9 cellular contexts compared by ENCODE assay signal in genomic region chr3:42780892-42781700, GRCh38. TPM values are rescaled to one million over a fixed set of nuclear protein-coding genes. Genes with fewer than 3 reads are reported as not detected.
A peak's percentile ranks its signal among the peaks of the same experiment; 100 is the strongest.
DNase-seq lines count a peak whose midpoint lies in the region; ATAC-seq and TF ChIP-seq lines count a peak whose summit lies in the region.
"Had no signal": no experiment of that assay in that cellular context is flagged by ENCODE, and none has a peak within 500 bp of the region (broad histone marks: within the 10 kb centered on the region; RNA-seq: fewer than 3 reads in every experiment).

No MANE protein-coding gene starts in this region.

- H3K36me3 ChIP-seq in fibroblast of lung (ENCODE audit: control insufficient read depth, insufficient read depth, low read length) (no peaks in the 10 kb centered on the region), neural cell (ENCODE audit: insufficient read depth, low read length) (peaks cover 6% of the 10 kb centered on the region)

- peaks cover 6% of the 10 kb centered on the region for H3K4me1 ChIP-seq in fibroblast of lung (ENCODE audit: control insufficient read depth, extremely low read depth, insufficient read depth, low read length)

- peak; percentile 69 for TF ChIP-seq CTCF in fibroblast of lung (conservative IDR thresholded peaks at IDR 0.05 in 1 of 2, IDR thresholded peaks at IDR 0.05 in 1 of 2; ENCODE audit: low read depth in 1 of 2, low read length in 2 of 2)
- peak; percentile 85 for TF ChIP-seq CTCF in neural cell (IDR thresholded peaks at IDR 0.05; ENCODE audit: poor library complexity, severe bottlenecking)

- peak; percentile 82 for ATAC-seq in GM21529 (IDR thresholded peaks at IDR 0.05; ENCODE audit: unreplicated experiment)
- no peak for ATAC-seq in GM18858 (IDR thresholded peaks at IDR 0.05; ENCODE audit: unreplicated experiment)

- H3F3A ChIP-seq in neural cell (ENCODE audit: insufficient read depth, low read length, poor library complexity, severe bottlenecking), result no peaks in the 10 kb centered on the region

- DNase-seq in NCI-H1105 treated with DMSO at 0.1 percent for 48 hours (lab: John Stamatoyannopoulos, UW) (peak; percentile 50), NCI-H1105 (lab: John Stamatoyannopoulos, UW) (no peak), NCI-H1092 (lab: John Stamatoyannopoulos, UW) (peak; percentile 44), SW480 (ENCODE audit: low spot score) (peak; percentile 57), fibroblast of lung (ENCODE audit: low read depth in 2 of 2) (peak; percentile 62 to 92)

- H3K4me3 ChIP-seq in fibroblast of lung (replicated peaks in 1 of 4; ENCODE audit: control extremely low read depth in 1 of 4, insufficient read depth in 1 of 4, low read depth in 3 of 4, low read length in 4 of 4) (no peak overlapping the region), neural cell (ENCODE audit: low read length) (no peak overlapping the region)
- H3K4me3 ChIP-seq: BLaER1 had no signal

- H3K79me2 ChIP-seq in fibroblast of lung (ENCODE audit: control insufficient read depth, insufficient read depth, low read length) (no peaks in the 10 kb centered on the region), neural cell (replicated peaks; ENCODE audit: insufficient read depth, low read length) (no peaks in the 10 kb centered on the region)

- no peaks in the 10 kb centered on the region for H3K9me3 ChIP-seq in fibroblast of lung (ENCODE audit: control insufficient read depth, insufficient read depth, low read depth, low read length)
- H3K9me3 ChIP-seq in neural cell (ENCODE audit: low read length), result no peaks in the 10 kb centered on the region
- H3K9me3 ChIP-seq: BLaER1 had no signal

- no peaks in the 10 kb centered on the region for H3K9me2 ChIP-seq in neural cell (ENCODE audit: insufficient read depth, low read length)

- TF ChIP-seq RAD21 in neural cell (conservative IDR thresholded peaks at IDR 0.05), result peak; percentile 77

- no peak for TF ChIP-seq EP300 in neural cell (conservative IDR thresholded peaks at IDR 0.05; ENCODE audit: poor library complexity, severe bottlenecking)

- no peak overlapping the region for H3K9ac ChIP-seq in fibroblast of lung (ENCODE audit: insufficient read depth, low read length)
- no peak overlapping the region for H3K9ac ChIP-seq in neural cell (ENCODE audit: low read length)
- H3K9ac ChIP-seq: BLaER1 had no signal

- H4K20me1 ChIP-seq in fibroblast of lung (ENCODE audit: control insufficient read depth, extremely low read depth, insufficient read depth, low read length) (no peaks in the 10 kb centered on the region), neural cell (ENCODE audit: insufficient read depth) (no peaks in the 10 kb centered on the region)
- H4K20me1 ChIP-seq: BLaER1 had no signal

- H3K4me2 ChIP-seq in fibroblast of lung (ENCODE audit: extremely low read depth, insufficient read depth, low read length) (no peak overlapping the region), neural cell (ENCODE audit: low read length) (no peak overlapping the region)
- H3K4me2 ChIP-seq: BLaER1 had no signal

- no peaks in the 10 kb centered on the region for H3K27me3 ChIP-seq in fibroblast of lung (ENCODE audit: control insufficient read depth, insufficient read depth, low read length)
- H3K27me3 ChIP-seq in neural cell (ENCODE audit: insufficient read depth, low read depth, low read length), result no peaks in the 10 kb centered on the region
- H3K27me3 ChIP-seq: BLaER1 had no signal

- H3K27ac ChIP-seq in fibroblast of lung (ENCODE audit: insufficient read depth, low read length), result no peak overlapping the region
- no peak overlapping the region for H3K27ac ChIP-seq in neural cell (ENCODE audit: low read length)
- H3K27ac ChIP-seq: BLaER1 had no signal

- H2AFZ ChIP-seq in fibroblast of lung (ENCODE audit: low read length) (no peak overlapping the region), neural cell (ENCODE audit: low read depth, low read length) (no peak overlapping the region)

TF ChIP-seq in neural cell, 6 proteins besides CTCF, POLR2A, EP300 and RAD21:
- no peak for TF ChIP-seq MXI1 (conservative IDR thresholded peaks at IDR 0.05; ENCODE audit: poor library complexity, severe bottlenecking)
- peak; percentile 78 for TF ChIP-seq SMC3 (conservative IDR thresholded peaks at IDR 0.05; ENCODE audit: poor library complexity)
- no peak for TF ChIP-seq TAF1 (IDR thresholded peaks at IDR 0.05; ENCODE audit: low read depth)
TF ChIP-seq in neural cell: peak in this region for 1.

RNA-seq across cellular contexts. Expression of gene CCDC13, which starts 8.0 kb away (rescaled TPM):
- total RNA-seq in fibroblast of lung, result 0.51 and 0.66 TPM in 2 replicates
- polyA plus RNA-seq in fibroblast of lung (0.41 and 0.43 TPM in 2 replicates), neural cell (6.5 and 8.6 TPM in 2 replicates)
- 0.36 and 0.56 TPM in 2 replicates for polyA plus RNA-seq in fibroblast of lung (2012)
- polyA minus RNA-seq in fibroblast of lung (ENCODE audit: low replicate concordance) (not detected in 2 replicates), neural cell (3.2 and 4.9 TPM in 2 replicates)

RNA-seq across cellular contexts. Expression of gene HIGD1A, which starts 23.2 kb away (rescaled TPM):
- total RNA-seq in fibroblast of lung, result 98.6 and 121 TPM in 2 replicates
- polyA plus RNA-seq in fibroblast of lung, result 245 and 257 TPM in 2 replicates
- polyA plus RNA-seq in fibroblast of lung (2012), result 135 and 146 TPM in 2 replicates
- 3.8 and 4.3 TPM in 2 replicates for polyA minus RNA-seq in fibroblast of lung (ENCODE audit: low replicate concordance)
- 303 and 350 TPM in 2 replicates for polyA plus RNA-seq in neural cell
- 138 and 141 TPM in 2 replicates for polyA minus RNA-seq in neural cell

RNA-seq across cellular contexts. Expression of gene ACKR2, which starts 28.1 kb away (rescaled TPM):
- total RNA-seq in fibroblast of lung, result under 0.01 and 0.26 TPM in 2 replicates
- polyA plus RNA-seq in fibroblast of lung (0.12 and 0.19 TPM in 2 replicates), neural cell (not detected in 2 replicates)
- polyA plus RNA-seq in fibroblast of lung (2012), result 0.16 TPM in 1 of 2 replicates, not detected in the other
- polyA minus RNA-seq in fibroblast of lung (ENCODE audit: low replicate concordance) (not detected in 2 replicates), neural cell (not detected in 2 replicates)
